In genomic region chr4:107243141-107243779, GRCh38 we compare ENCODE assay signal across 16 cellular contexts.
DNase-seq lines count a peak whose midpoint lies in the region; ATAC-seq, FAIRE-seq and TF ChIP-seq lines count a peak whose summit lies in the region.
"Had no signal": no experiment of that assay in that cellular context is flagged by ENCODE, and none has a peak within 500 bp of the region (broad histone marks: within the 10 kb centered on the region; RNA-seq: fewer than 3 reads in every experiment).

No MANE protein-coding gene starts in this region.

- H3K27me3 Mint-ChIP-seq in activated T-helper 17 cell treated with anti-CD3 and anti-CD28 coated beads, Interleukin-2, amount 50 U/mL, for 72 hours: peaks cover 17% of the 10 kb centered on the region
- H3K27me3 Mint-ChIP-seq: activated naive CD4-positive, alpha-beta T cell treated with anti-CD3 and anti-CD28 coated beads, Interleukin-2, amount 10 ng/mL, durations not matched to agents 7 days and 5 days had no signal

- in situ Hi-C loops in astrocyte of the cerebellum (cut with HindIII; ENCODE audit: low sequenced_read_pairs): no loop called here

- H3K27ac ChIP-seq in pancreas: no peak overlapping the region
- H3K27ac ChIP-seq: breast epithelium, stomach had no signal

- intact Hi-C loops in pancreas (cut with DNase I): no loop called here

- WGBS in pancreas, 2 donors: 36 to 43% methylated on average over 4 of the region's 4 CpGs

- H3K9me3 Mint-ChIP-seq in activated T-helper 17 cell treated with anti-CD3 and anti-CD28 coated beads, Interleukin-2, amount 50 U/mL, for 72 hours: no peaks in the 10 kb centered on the region
- H3K9me3 Mint-ChIP-seq: activated naive CD4-positive, alpha-beta T cell treated with anti-CD3 and anti-CD28 coated beads, Interleukin-2, amount 10 ng/mL, durations not matched to agents 7 days and 5 days had no signal

- peak; percentile 23 for FAIRE-seq in pancreas (lab: Jason Lieb, UNC)

- H3K27ac Mint-ChIP-seq in activated T-helper 17 cell treated with anti-CD3 and anti-CD28 coated beads, Interleukin-2, amount 50 U/mL, for 72 hours: no peak overlapping the region
- H3K27ac Mint-ChIP-seq: activated naive CD4-positive, alpha-beta T cell treated with anti-CD3 and anti-CD28 coated beads, Interleukin-2, amount 10 ng/mL, durations not matched to agents 7 days and 5 days had no signal

- ATAC-seq in pancreas (no peak), GM18520 (IDR thresholded peaks at IDR 0.05; ENCODE audit: unreplicated experiment) (no peak), HG02798 (IDR thresholded peaks at IDR 0.05; ENCODE audit: poor library complexity, unreplicated experiment) (no peak)
- no peak for ATAC-seq in activated T-helper 17 cell treated with anti-CD3 and anti-CD28 coated beads, Interleukin-2, amount 50 U/mL, for 72 hours (replicated peaks)

- no peaks in the 10 kb centered on the region for H3K4me1 ChIP-seq in pancreas

- H3K9me3 ChIP-seq in pancreas: no peaks in the 10 kb centered on the region
- H3K9me3 ChIP-seq: breast epithelium, gastrocnemius medialis, stomach had no signal

- peak; percentile 68 for DNase-seq in AG10803 (ENCODE audit: low read depth)
- peak; percentile 3 for DNase-seq in LoVo (ENCODE audit: low spot score)
- DNase-seq in astrocyte of the cerebellum (ENCODE audit: low read depth): peak; percentile 16
- no peak for DNase-seq in pancreas
- DNase-seq in T-helper 1 cell: no peak
- DNase-seq: activated CD8-positive, alpha-beta memory T cell treated with anti-CD3 and anti-CD28 coated beads, Interleukin-2, amount 50 U/mL, for 4 hours; activated naive CD4-positive, alpha-beta T cell treated with anti-CD3 and anti-CD28 coated beads, Interleukin-2, amount 10 ng/mL, durations not matched to agents 7 days and 5 days; AML-193; effector memory CD4-positive, alpha-beta T cell; occipital lobe; stomach had no signal

- no peak overlapping the region for H3K4me3 ChIP-seq in AG10803 (ENCODE audit: low read length)
- H3K4me3 ChIP-seq in astrocyte of the cerebellum (ENCODE audit: low read depth, low read length): no peak overlapping the region
- no peak overlapping the region for H3K4me3 ChIP-seq in pancreas
- H3K4me3 ChIP-seq: breast epithelium, gastrocnemius medialis, stomach had no signal

- H3K36me3 Mint-ChIP-seq in activated T-helper 17 cell treated with anti-CD3 and anti-CD28 coated beads, Interleukin-2, amount 50 U/mL, for 72 hours (ENCODE audit: low read depth): no peaks in the 10 kb centered on the region
- H3K36me3 Mint-ChIP-seq: activated naive CD4-positive, alpha-beta T cell treated with anti-CD3 and anti-CD28 coated beads, Interleukin-2, amount 10 ng/mL, durations not matched to agents 7 days and 5 days had no signal

- no peak overlapping the region for H3K4me3 Mint-ChIP-seq in activated T-helper 17 cell treated with anti-CD3 and anti-CD28 coated beads, Interleukin-2, amount 50 U/mL, for 72 hours
- H3K4me3 Mint-ChIP-seq: activated naive CD4-positive, alpha-beta T cell treated with anti-CD3 and anti-CD28 coated beads, Interleukin-2, amount 10 ng/mL, durations not matched to agents 7 days and 5 days had no signal

- H3K4me1 Mint-ChIP-seq in activated T-helper 17 cell treated with anti-CD3 and anti-CD28 coated beads, Interleukin-2, amount 50 U/mL, for 72 hours: no peaks in the 10 kb centered on the region
- H3K4me1 Mint-ChIP-seq: activated naive CD4-positive, alpha-beta T cell treated with anti-CD3 and anti-CD28 coated beads, Interleukin-2, amount 10 ng/mL, durations not matched to agents 7 days and 5 days had no signal

- no peaks in the 10 kb centered on the region for H3K27me3 ChIP-seq in pancreas
- H3K27me3 ChIP-seq: breast epithelium, gastrocnemius medialis, stomach had no signal

- no peaks in the 10 kb centered on the region for H3K36me3 ChIP-seq in pancreas
- H3K36me3 ChIP-seq: breast epithelium, gastrocnemius medialis, stomach had no signal

- TF ChIP-seq CTCF in AG10803 (conservative IDR thresholded peaks at IDR 0.05; ENCODE audit: low read length) (no peak), astrocyte of the cerebellum (IDR thresholded peaks at IDR 0.05; ENCODE audit: low read depth, low read length, missing control alignments) (no peak), pancreas (IDR thresholded peaks at IDR 0.05) (no peak)

Comparison
In these comparisons a context has a peak if more than half of its experiments do, and no peak if none do; other contexts are left out.
1. DNase-seq: peak in AG10803 (single experiment), LoVo (single experiment) and astrocyte of the cerebellum (single experiment); none in pancreas (0 of 6) and T-helper 1 cell (0 of 5).